10 cellular contexts compared by ENCODE assay signal in genomic region chr14:75430106-75430505, GRCh38. TPM values are rescaled to one million over a fixed set of nuclear protein-coding genes. Genes with fewer than 3 reads are reported as not detected.
A peak's percentile ranks its signal among the peaks of the same experiment; 100 is the strongest.
DNase-seq lines count a peak whose midpoint lies in the region; ATAC-seq and TF ChIP-seq lines count a peak whose summit lies in the region.
"Had no signal": no experiment of that assay in that cellular context is flagged by ENCODE, and none has a peak within 500 bp of the region (broad histone marks: within the 10 kb centered on the region; RNA-seq: fewer than 3 reads in every experiment).

No MANE protein-coding gene starts in this region.

- no peaks in the 10 kb centered on the region for H3F3A ChIP-seq in neural progenitor cell (ENCODE audit: low read depth)

- H3K36me3 ChIP-seq in neural progenitor cell, result no peaks in the 10 kb centered on the region

- no peaks in the 10 kb centered on the region for H3K9me3 Mint-ChIP-seq in neural progenitor cell
- H3K9me3 Mint-ChIP-seq: memory B cell had no signal

- no peaks in the 10 kb centered on the region for H3K9me3 ChIP-seq in neural progenitor cell (ENCODE audit: low read depth)

- no peaks in the 10 kb centered on the region for H4K20me1 ChIP-seq in neural progenitor cell (ENCODE audit: low read depth)

- no peak overlapping the region for H3K27ac Mint-ChIP-seq in neural progenitor cell
- H3K27ac Mint-ChIP-seq: memory B cell had no signal

- no peak overlapping the region for H2AFZ ChIP-seq in neural progenitor cell (replicated peaks)

- no peak overlapping the region for H3K9ac ChIP-seq in neural progenitor cell

- H3K27ac ChIP-seq in neural progenitor cell, result no peak overlapping the region

- no peak for ATAC-seq in GM21529 (IDR thresholded peaks at IDR 0.05; ENCODE audit: unreplicated experiment)

- TF ChIP-seq CTCF in WI38 (IDR thresholded peaks at IDR 0.05; ENCODE audit: low read depth, low read length) (no peak), fibroblast of villous mesenchyme (IDR thresholded peaks at IDR 0.05; ENCODE audit: insufficient read depth, low read depth, low read length) (no peak), neural progenitor cell (IDR thresholded peaks at IDR 0.05) (no peak)

- no peaks in the 10 kb centered on the region for H3K4me1 ChIP-seq in neural progenitor cell

- H3K36me3 Mint-ChIP-seq in neural progenitor cell, result no peaks in the 10 kb centered on the region

- peak overlapping the region; percentile 83 for H3K4me3 ChIP-seq in WI38 (ENCODE audit: low read depth, low read length)
- peak overlapping the region; percentile 88 for H3K4me3 ChIP-seq in fibroblast of villous mesenchyme (ENCODE audit: low read depth, low read length)
- H3K4me3 ChIP-seq in neural progenitor cell, result no peak overlapping the region

- H3K4me3 Mint-ChIP-seq in neural progenitor cell, result peak overlapping the region; percentile 59

- peaks cover 19% of the 10 kb centered on the region for H3K4me1 Mint-ChIP-seq in neural progenitor cell

- H3K27me3 ChIP-seq in neural progenitor cell, result peaks cover 45% of the 10 kb centered on the region

- peaks cover 22% of the 10 kb centered on the region for H3K27me3 Mint-ChIP-seq in neural progenitor cell (ENCODE audit: insufficient read depth, low read depth)
- H3K27me3 Mint-ChIP-seq: memory B cell had no signal

- H3K79me2 ChIP-seq in neural progenitor cell (ENCODE audit: low read depth), result no peaks in the 10 kb centered on the region

- no peak overlapping the region for H3K4me2 ChIP-seq in neural progenitor cell

- DNase-seq in AG20443 (ENCODE audit: low spot score) (peak; percentile 56), fibroblast of villous mesenchyme (ENCODE audit: low read depth) (peak; percentile 77), neural progenitor cell (ENCODE audit: low spot score) (no peak), pons (ENCODE audit: low spot score) (no peak), germinal center (ENCODE audit: low spot score) (no peak)
- DNase-seq in activated CD4-positive, alpha-beta T cell treated with anti-CD3 and anti-CD28 coated beads, Interleukin-2, amount 50 U/mL, for 48 hours, result no peak
- DNase-seq: NCI-H2029 had no signal

RNA-seq across cellular contexts. Expression of gene JDP2, which starts 2.3 kb away (rescaled TPM):
- total RNA-seq in fibroblast of villous mesenchyme (36.4 and 51.4 TPM in 2 replicates), neural progenitor cell (ENCODE audit: low replicate concordance) (2.5 and 8.4 TPM in 2 replicates)

Comparison
In these comparisons a context has a peak if more than half of its experiments do, and no peak if none do; other contexts are left out.
1. DNase-seq: peak in AG20443 (single experiment) and fibroblast of villous mesenchyme (single experiment); none in neural progenitor cell (single experiment), pons (single experiment), activated CD4-positive, alpha-beta T cell treated with anti-CD3 and anti-CD28 coated beads, Interleukin-2, amount 50 U/mL, for 48 hours (0 of 2) and germinal center (single experiment).